ENCODE assay signal across 1 cellular context in genomic region chr17:27540300-27541105, GRCh38.
TF ChIP-seq lines count a peak whose summit lies in the region.

No MANE protein-coding gene starts in this region.

TF ChIP-seq in HepG2, 621 proteins besides CTCF, POLR2A, EP300 and RAD21 (continued from another document):
- TF ChIP-seq, protein P1, sequence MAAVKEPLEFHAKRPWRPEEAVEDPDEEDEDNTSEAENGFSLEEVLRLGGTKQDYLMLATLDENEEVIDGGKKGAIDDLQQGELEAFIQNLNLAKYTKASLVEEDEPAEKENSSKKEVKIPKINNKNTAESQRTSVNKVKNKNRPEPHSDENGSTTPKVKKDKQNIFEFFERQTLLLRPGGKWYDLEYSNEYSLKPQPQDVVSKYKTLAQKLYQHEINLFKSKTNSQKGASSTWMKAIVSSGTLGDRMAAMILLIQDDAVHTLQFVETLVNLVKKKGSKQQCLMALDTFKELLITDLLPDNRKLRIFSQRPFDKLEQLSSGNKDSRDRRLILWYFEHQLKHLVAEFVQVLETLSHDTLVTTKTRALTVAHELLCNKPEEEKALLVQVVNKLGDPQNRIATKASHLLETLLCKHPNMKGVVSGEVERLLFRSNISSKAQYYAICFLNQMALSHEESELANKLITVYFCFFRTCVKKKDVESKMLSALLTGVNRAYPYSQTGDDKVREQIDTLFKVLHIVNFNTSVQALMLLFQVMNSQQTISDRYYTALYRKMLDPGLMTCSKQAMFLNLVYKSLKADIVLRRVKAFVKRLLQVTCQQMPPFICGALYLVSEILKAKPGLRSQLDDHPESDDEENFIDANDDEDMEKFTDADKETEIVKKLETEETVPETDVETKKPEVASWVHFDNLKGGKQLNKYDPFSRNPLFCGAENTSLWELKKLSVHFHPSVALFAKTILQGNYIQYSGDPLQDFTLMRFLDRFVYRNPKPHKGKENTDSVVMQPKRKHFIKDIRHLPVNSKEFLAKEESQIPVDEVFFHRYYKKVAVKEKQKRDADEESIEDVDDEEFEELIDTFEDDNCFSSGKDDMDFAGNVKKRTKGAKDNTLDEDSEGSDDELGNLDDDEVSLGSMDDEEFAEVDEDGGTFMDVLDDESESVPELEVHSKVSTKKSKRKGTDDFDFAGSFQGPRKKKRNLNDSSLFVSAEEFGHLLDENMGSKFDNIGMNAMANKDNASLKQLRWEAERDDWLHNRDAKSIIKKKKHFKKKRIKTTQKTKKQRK (IDR thresholded peaks at IDR 0.05; ENCODE audit: low read length), result no peak
- TF ChIP-seq NR1H2 (CRISPR knock-in tag; IDR thresholded peaks at IDR 0.05; ENCODE audit: borderline replicate concordance, low read depth) (no peak), KAT8 (CRISPR knock-in tag; IDR thresholded peaks at IDR 0.05) (0 out of 2 replicates have a peak, but pooled peaks have one; percentile 16), LCORL (IDR thresholded peaks at IDR 0.05) (no peak), LCORL (CRISPR knock-in tag; IDR thresholded peaks at IDR 0.05) (0 out of 2 replicates have a peak, but pooled peaks have one; percentile 60), WIZ (CRISPR knock-in tag; IDR thresholded peaks at IDR 0.05) (no peak), ZFP41 (CRISPR knock-in tag; IDR thresholded peaks at IDR 0.05; ENCODE audit: borderline replicate concordance) (no peak), SP4 (CRISPR knock-in tag; IDR thresholded peaks at IDR 0.05) (no peak), MBNL3 (CRISPR knock-in tag; conservative IDR thresholded peaks at IDR 0.05) (no peak), BORCS8-MEF2B (CRISPR knock-in tag; IDR thresholded peaks at IDR 0.05) (0 out of 2 replicates have a peak, but pooled peaks have one; percentile 22), SNAPC2 (CRISPR knock-in tag; IDR thresholded peaks at IDR 0.05) (no peak), ZNF724P (CRISPR knock-in tag; IDR thresholded peaks at IDR 0.05; ENCODE audit: borderline replicate concordance) (no peak), HCFC1 (IDR thresholded peaks at IDR 0.05; ENCODE audit: low read depth, low read length) (no peak)
- TF ChIP-seq, protein P2, sequence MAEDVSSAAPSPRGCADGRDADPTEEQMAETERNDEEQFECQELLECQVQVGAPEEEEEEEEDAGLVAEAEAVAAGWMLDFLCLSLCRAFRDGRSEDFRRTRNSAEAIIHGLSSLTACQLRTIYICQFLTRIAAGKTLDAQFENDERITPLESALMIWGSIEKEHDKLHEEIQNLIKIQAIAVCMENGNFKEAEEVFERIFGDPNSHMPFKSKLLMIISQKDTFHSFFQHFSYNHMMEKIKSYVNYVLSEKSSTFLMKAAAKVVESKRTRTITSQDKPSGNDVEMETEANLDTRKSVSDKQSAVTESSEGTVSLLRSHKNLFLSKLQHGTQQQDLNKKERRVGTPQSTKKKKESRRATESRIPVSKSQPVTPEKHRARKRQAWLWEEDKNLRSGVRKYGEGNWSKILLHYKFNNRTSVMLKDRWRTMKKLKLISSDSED (CRISPR knock-in tag; IDR thresholded peaks at IDR 0.05), result no peak
